Comparison of ENCODE assay signal across 8 cellular contexts in genomic region chr3:152100491-152101086, GRCh38.
DNase-seq lines count a peak whose midpoint lies in the region; ATAC-seq, FAIRE-seq and TF ChIP-seq lines count a peak whose summit lies in the region.

No MANE protein-coding gene starts in this region.

- H3K4me3 ChIP-seq in A549, result no peak overlapping the region

- no peak for FAIRE-seq in A549 (lab: Jason Lieb, UNC)

- POLR2A ChIA-PET in A549 (lab: Yijun Ruan, JAX), result no interaction called here

- H3K27ac ChIP-seq in A549, result no peak overlapping the region

- WGBS in A549 (ENCODE audit: missing lambda C conversion rate), result 81% methylated on average over 3 of the region's 3 CpGs

- no peaks in the 10 kb centered on the region for H3K4me1 ChIP-seq in A549

- no peak overlapping the region for H3K4me2 ChIP-seq in A549

- TF ChIP-seq EP300 in A549 (IDR thresholded peaks at IDR 0.05), result no peak

- ATAC-seq in A549 (no peak), GM19452 (IDR thresholded peaks at IDR 0.05; ENCODE audit: unreplicated experiment) (peak; percentile 100), HG03097 (IDR thresholded peaks at IDR 0.05; ENCODE audit: low FRiP score, unreplicated experiment) (peak; percentile 99)

- TF ChIP-seq POLR2A in A549 (IDR thresholded peaks at IDR 0.05; ENCODE audit: low read length), result no peak

- CTCF ChIA-PET in A549 (lab: Yijun Ruan, JAX), result no interaction called here

- DNase-seq in A549 (ENCODE audit: low read depth in 1 of 2, low spot score in 1 of 2), result no peak
- DNase-seq in SKM-1 treated with dmso at 0.1 percent for 144 hours (lab: John Stamatoyannopoulos, UW; ENCODE audit: unreplicated experiment), result peak; percentile 83
- no peak for DNase-seq in putamen (ENCODE audit: low spot score)
- DNase-seq in stimulated activated CD4-positive, alpha-beta T cell treated with anti-CD3 and anti-CD28 coated beads, Interleukin-4, amount 100 ng/mL, for 24 hours, result no peak
- DNase-seq in KG1 (lab: John Stamatoyannopoulos, UW), result no peak
- no peak for DNase-seq in SHP77 treated with DMSO at 0.1 percent for 48 hours (lab: John Stamatoyannopoulos, UW)

- no peaks in the 10 kb centered on the region for H3K9me3 ChIP-seq in A549

- TF ChIP-seq RAD21 in A549 (conservative IDR thresholded peaks at IDR 0.05 in 1 of 2, IDR thresholded peaks at IDR 0.05 in 1 of 2), result no peak

- no peak for TF ChIP-seq CTCF in A549 (IDR thresholded peaks at IDR 0.05)

TF ChIP-seq in A549, 52 proteins besides CTCF, POLR2A, EP300 and RAD21:
- TF ChIP-seq HOXB5 (CRISPR knock-in tag; IDR thresholded peaks at IDR 0.05) (no peak), CEBPB (IDR thresholded peaks at IDR 0.05) (peak; percentile 93 to 97; a peak in 3 of 4 replicates), RFX5 (IDR thresholded peaks at IDR 0.05) (no peak)

Comparison
In these comparisons a context has a peak if more than half of its experiments do, and no peak if none do; other contexts are left out.
1. ATAC-seq: peak in GM19452 (single experiment) and HG03097 (single experiment); none in A549 (0 of 2).